8 cellular contexts compared by ENCODE assay signal in the genomic region with DNA sequence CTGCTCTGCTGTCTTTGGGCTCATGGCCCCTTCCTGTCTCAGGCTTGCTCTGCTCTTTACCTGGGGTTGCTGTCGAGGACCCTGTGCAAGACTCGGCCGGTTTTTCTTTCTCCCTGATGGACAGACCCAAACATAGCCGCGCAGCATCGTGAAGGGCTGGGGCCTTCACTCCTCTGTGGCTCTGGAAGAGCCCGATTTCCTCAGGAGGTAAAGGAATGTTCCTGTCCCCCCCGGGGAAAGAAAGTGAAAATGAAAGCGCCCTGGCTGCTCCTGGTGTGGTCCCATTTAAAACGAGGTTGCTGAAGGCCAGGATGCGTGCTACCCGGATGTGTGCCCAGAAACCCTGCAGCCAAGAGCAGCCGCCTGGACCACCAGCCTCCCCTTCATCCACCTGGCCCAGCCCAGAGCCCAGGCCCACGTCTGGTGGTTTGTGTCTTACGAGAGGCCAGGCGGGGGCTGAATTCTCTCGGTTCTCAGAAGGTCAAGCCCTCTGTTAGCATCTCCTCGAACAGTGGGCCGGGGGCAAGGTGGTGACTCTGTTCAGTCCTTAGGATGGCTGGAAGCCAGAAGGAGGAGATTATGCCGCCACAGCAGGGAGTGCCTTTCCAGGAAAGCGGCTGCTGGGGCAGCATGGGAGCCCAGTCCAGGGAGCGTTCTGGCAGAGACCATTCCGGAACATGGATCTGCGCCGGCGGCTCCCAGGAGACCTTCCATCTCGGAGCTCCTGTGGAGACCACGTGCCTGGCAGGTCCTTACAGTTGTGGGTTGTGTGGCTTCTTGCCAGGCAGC. TPM values are rescaled to one million over a fixed set of nuclear protein-coding genes. Genes with fewer than 3 reads are reported as not detected.
DNase-seq lines count a peak whose midpoint lies in the region; ATAC-seq and TF ChIP-seq lines count a peak whose summit lies in the region.

No MANE protein-coding gene starts in this region.

- H3K4me3 ChIP-seq in GM12875 (ENCODE audit: low read depth, low read length) (peak overlapping the region; percentile 89), right lobe of liver (peak overlapping the region; percentile 92 to 99 (median 95))

- no peak for TF ChIP-seq POLR2A in right lobe of liver (IDR thresholded peaks at IDR 0.05)

- no peaks in the 10 kb centered on the region for H3K27me3 ChIP-seq in right lobe of liver

- intact Hi-C loops in right lobe of liver (cut with DNase I), result no loop called here

- no peaks in the 10 kb centered on the region for H3K27me3 Mint-ChIP-seq in central memory CD8-positive, alpha-beta T cell

- no peak for ATAC-seq in central memory CD8-positive, alpha-beta T cell (replicated peaks; ENCODE audit: extremely low read depth, poor library complexity, severe bottlenecking)
- ATAC-seq in right lobe of liver (peak in 1 of 4 donors; percentile 18), HG03025 (IDR thresholded peaks at IDR 0.05; ENCODE audit: low FRiP score, unreplicated experiment) (no peak)

- H3K27ac ChIP-seq in right lobe of liver (peak overlapping the region; percentile 93 to 99 (median 98)), temporal lobe (ENCODE audit: low read depth, low read length) (peak overlapping the region; percentile 88)

- peaks cover 0 to 4% (median under 1%) of the 10 kb centered on the region in 4 donors for H3K36me3 ChIP-seq in right lobe of liver

- no peak for TF ChIP-seq CTCF in GM12875 (IDR thresholded peaks at IDR 0.05; ENCODE audit: borderline replicate concordance, insufficient read depth, low read depth, low read length)
- no peak for TF ChIP-seq CTCF in right lobe of liver (IDR thresholded peaks at IDR 0.05)

- peaks cover 47% of the 10 kb centered on the region for H3K4me1 Mint-ChIP-seq in central memory CD8-positive, alpha-beta T cell

- H3K9me3 ChIP-seq in right lobe of liver, result no peaks in the 10 kb centered on the region

- peak overlapping the region; percentile 96 for H3K4me3 Mint-ChIP-seq in central memory CD8-positive, alpha-beta T cell

- no CpG with 5 or more reads among the region's 28 CpGs for WGBS in right lobe of liver (ENCODE audit: insufficient coverage, low coverage, low lambda C conversion rate, missing lambda C conversion rate)

- H3K9me3 Mint-ChIP-seq in central memory CD8-positive, alpha-beta T cell, result no peaks in the 10 kb centered on the region

- peaks cover 35% of the 10 kb centered on the region for H3K36me3 Mint-ChIP-seq in central memory CD8-positive, alpha-beta T cell (ENCODE audit: insufficient read depth)

- peaks cover 0 to 21% (median 15%) of the 10 kb centered on the region in 4 donors for H3K4me1 ChIP-seq in right lobe of liver

- peak in 1 of 2 donors; percentile 15 for DNase-seq in central memory CD8-positive, alpha-beta T cell (ENCODE audit: low spot score in 2 of 2)
- peak; percentile 49 to 64 (median 62) for DNase-seq in right lobe of liver
- DNase-seq in NCI-H226, result no peak
- no peak for DNase-seq in NOMO-1 treated with dmso at 0.1 percent for 144 hours (lab: John Stamatoyannopoulos, UW; ENCODE audit: unreplicated experiment)

- peak overlapping the region; percentile 93 for H3K27ac Mint-ChIP-seq in central memory CD8-positive, alpha-beta T cell (ENCODE audit: low read depth)

TF ChIP-seq in PFSK-1, 5 proteins besides CTCF, POLR2A, EP300 and RAD21:
- 0 out of 2 replicates have a peak, but pooled peaks have one; percentile 16 for TF ChIP-seq SIN3A (IDR thresholded peaks at IDR 0.05; ENCODE audit: borderline replicate concordance, insufficient read depth, low read length)
- TF ChIP-seq POLR2AphosphoS5 (IDR thresholded peaks at IDR 0.05; ENCODE audit: low read depth, low read length), result no peak
TF ChIP-seq in PFSK-1: peak in this region for 1.

RNA-seq across cellular contexts. Expression of gene GUK1, which starts 1.2 kb away (rescaled TPM):
- 468 TPM for polyA plus RNA-seq in PFSK-1 (2012; ENCODE audit: insufficient read length, low read depth)
- total RNA-seq in right lobe of liver (100 to 1,000 TPM in 4 of 6 experiments, 10 to 100 TPM in 2; 78.0 to 235 (median 108) TPM), temporal lobe (109 TPM)

RNA-seq across cellular contexts. Expression of gene GJC2, which starts 8.5 kb away (rescaled TPM):
- polyA plus RNA-seq in PFSK-1 (2012; ENCODE audit: insufficient read length, low read depth), result 3.2 TPM
- total RNA-seq in right lobe of liver (under 1 TPM in 5 of 6 experiments, not detected in 1; 0.12 to 0.44 (median 0.16) TPM), temporal lobe (0.74 TPM)

RNA-seq across cellular contexts. Expression of gene IBA57, which starts 24.3 kb away (rescaled TPM):
- polyA plus RNA-seq in PFSK-1 (2012; ENCODE audit: insufficient read length, low read depth), result 6.3 TPM
- total RNA-seq in right lobe of liver, result 1 to 10 TPM; 5.1 to 8.0 (median 6.1) TPM
- 4.2 TPM for total RNA-seq in temporal lobe

RNA-seq across cellular contexts. Expression of gene MRPL55, which starts 32.2 kb away (rescaled TPM):
- 188 TPM for polyA plus RNA-seq in PFSK-1 (2012; ENCODE audit: insufficient read length, low read depth)
- 10 to 100 TPM; 24.2 to 75.9 (median 38.0) TPM for total RNA-seq in right lobe of liver
- 66.4 TPM for total RNA-seq in temporal lobe

RNA-seq across cellular contexts. Expression of gene C1orf35, which starts 38.2 kb away (rescaled TPM):
- 36.5 TPM for polyA plus RNA-seq in PFSK-1 (2012; ENCODE audit: insufficient read length, low read depth)
- total RNA-seq in right lobe of liver (1 to 10 TPM; 3.4 to 6.3 (median 5.2) TPM), temporal lobe (5.4 TPM)

Comparison
In these comparisons a context has a peak if more than half of its experiments do, and no peak if none do; other contexts are left out.
1. DNase-seq: peak in right lobe of liver (3 of 3); none in NCI-H226 (single experiment) and NOMO-1 treated with dmso at 0.1 percent for 144 hours (single experiment).